In the genomic region with DNA sequence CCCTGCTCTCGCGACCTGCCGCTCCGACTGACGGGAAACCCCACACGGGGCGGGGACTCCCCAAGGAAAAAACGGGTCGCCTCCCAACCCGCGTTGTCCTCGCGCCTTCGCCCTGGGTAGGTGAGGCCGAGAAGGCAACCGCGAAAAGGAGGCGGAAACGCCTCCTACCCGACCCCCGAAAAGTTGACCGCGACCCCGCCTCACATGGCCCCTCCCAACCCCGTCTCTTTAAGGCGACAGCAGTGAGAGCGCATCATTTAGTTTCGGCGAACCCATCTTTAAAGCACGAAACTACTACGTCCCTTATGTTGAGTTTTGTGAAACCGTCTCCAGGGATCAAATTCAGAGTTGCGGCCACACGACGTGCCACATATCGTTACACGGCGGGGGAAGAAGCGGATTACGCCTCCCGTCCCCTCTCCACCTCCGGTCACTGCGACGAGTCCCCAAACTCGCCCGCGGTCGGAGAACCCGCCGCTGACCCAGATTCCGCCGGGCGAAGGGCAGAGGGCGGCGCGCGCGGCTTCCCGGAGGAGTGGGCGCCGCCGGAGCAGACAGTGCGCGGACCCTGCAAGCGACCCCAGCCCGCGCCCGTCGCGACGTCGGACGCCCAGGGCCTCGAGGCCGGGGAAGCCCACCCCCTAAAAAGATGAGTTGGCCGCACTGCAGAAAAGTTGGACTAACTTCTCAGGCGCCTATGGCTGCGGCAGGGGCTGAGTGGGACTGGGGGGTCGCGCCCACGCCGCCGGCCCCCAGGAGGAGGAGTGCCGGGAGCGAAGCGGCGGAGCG, we compare ENCODE assay signal across 7 cellular contexts. TPM values are rescaled to one million over a fixed set of nuclear protein-coding genes. Genes with fewer than 3 reads are reported as not detected.
DNase-seq lines count a peak whose midpoint lies in the region; ATAC-seq and TF ChIP-seq lines count a peak whose summit lies in the region.

No MANE protein-coding gene starts in this region.

- H3K27ac ChIP-seq in WERI-Rb-1 (peak overlapping the region; percentile 95), breast epithelium (peak overlapping the region; percentile 98 to 99)

- no peak for TF ChIP-seq CTCF in GM13977 (IDR thresholded peaks at IDR 0.05; ENCODE audit: extremely low read depth, insufficient read depth, missing control alignments)
- no peak for TF ChIP-seq CTCF in WERI-Rb-1 (IDR thresholded peaks at IDR 0.05; ENCODE audit: low read depth, low read length)
- TF ChIP-seq CTCF in breast epithelium (IDR thresholded peaks at IDR 0.05), result no peak

- H3K36me3 ChIP-seq in WERI-Rb-1 (peaks cover 28% of the 10 kb centered on the region), breast epithelium (no peaks in the 10 kb centered on the region)

- H3K27me3 ChIP-seq in WERI-Rb-1 (ENCODE audit: insufficient read depth, low read depth, severe bottlenecking) (no peaks in the 10 kb centered on the region), breast epithelium (no peaks in the 10 kb centered on the region)

- ATAC-seq in HG02642 (IDR thresholded peaks at IDR 0.05; ENCODE audit: poor library complexity, unreplicated experiment), result peak; percentile 62

- DNase-seq in GM13977 (ENCODE audit: low spot score) (peak; percentile 92), NCI-H1694 treated with DMSO at 0.1 percent for 48 hours (lab: John Stamatoyannopoulos, UW) (peak; percentile 74), WERI-Rb-1 (peak; percentile 82), breast epithelium (ENCODE audit: low spot score in 2 of 2) (peak; percentile 77 to 82), islet precursor cell (peak; percentile 81)
- peak; percentile 76 to 81 for DNase-seq in stimulated activated CD4-positive, alpha-beta T cell treated with anti-CD3 and anti-CD28 coated beads, Interleukin-15, amount 100 ng/mL, for 1 hour (ENCODE audit: low read depth in 1 of 2, low spot score in 1 of 2)

- intact Hi-C loops in breast epithelium (cut with DNase I; ENCODE audit: low total_unique reads), result no loop called here

- peak overlapping the region; percentile 98 for H3K4me3 ChIP-seq in WERI-Rb-1 (ENCODE audit: low read depth, low read length)
- H3K4me3 ChIP-seq in breast epithelium, result peak overlapping the region; percentile 64 to 97 (median 89)

- H3K4me1 ChIP-seq in breast epithelium, result no peaks in the 10 kb centered on the region

- TF ChIP-seq POLR2A in breast epithelium (IDR thresholded peaks at IDR 0.05), result peak; percentile 78

- in situ Hi-C loops in GM13977 (cut with MboI; ENCODE audit: low pct_unique_long_range_greater_than_20kb, low sequenced_read_pairs, unreplicated experiment), result loop anchor here (25.0 kb wide), 1 partner anchor 727 kb away; a partner anchor contains a TSS

- no peaks in the 10 kb centered on the region for H3K9me3 ChIP-seq in WERI-Rb-1 (ENCODE audit: severe bottlenecking)
- no peaks in the 10 kb centered on the region for H3K9me3 ChIP-seq in breast epithelium

RNA-seq across cellular contexts. Expression of a gene that starts 1.1 kb away (rescaled TPM):
- 10 to 100 TPM; 16.5 to 21.6 (median 18.6) TPM for total RNA-seq in breast epithelium

RNA-seq across cellular contexts. Expression of a gene that starts 22.7 kb away (rescaled TPM):
- total RNA-seq in breast epithelium, result not detected

RNA-seq across cellular contexts. Expression of a gene that starts 34.0 kb away (rescaled TPM):
- total RNA-seq in breast epithelium, result 100 to 1,000 TPM in 2 of 3 donors, 10 to 100 TPM in 1; 86.9 to 138 (median 104) TPM

RNA-seq across cellular contexts. Expression of a gene that starts 37.7 kb away (rescaled TPM):
- 10 to 100 TPM in 2 of 3 donors, 1 to 10 TPM in 1; 9.4 to 24.3 (median 13.6) TPM for total RNA-seq in breast epithelium

RNA-seq across cellular contexts. Expression of a gene that starts 47.5 kb away (rescaled TPM):
- total RNA-seq in breast epithelium, result 1 to 10 TPM; 2.6 to 7.4 (median 4.3) TPM

Comparison
In these comparisons a context has a peak if more than half of its experiments do, and no peak if none do; other contexts are left out.
1. Peak in every context shown above with its lines: DNase-seq, ATAC-seq, H3K4me3 ChIP-seq and H3K27ac ChIP-seq.